8 cellular contexts compared by ENCODE assay signal in genomic region chr15:50358805-50359204, GRCh38. TPM values are rescaled to one million over a fixed set of nuclear protein-coding genes. Genes with fewer than 3 reads are reported as not detected.
DNase-seq lines count a peak whose midpoint lies in the region; ATAC-seq and TF ChIP-seq lines count a peak whose summit lies in the region.
"Had no signal": no experiment of that assay in that cellular context is flagged by ENCODE, and none has a peak within 500 bp of the region (broad histone marks: within the 10 kb centered on the region; RNA-seq: fewer than 3 reads in every experiment).

No MANE protein-coding gene starts in this region.

- DNase-seq in EL (peak; percentile 52), HT-29 (ENCODE audit: low spot score) (peak; percentile 75), iPS DF 4.7 (ENCODE audit: extremely low read depth, low spot score) (peak; percentile 19), posterior cingulate gyrus (no peak), KG1 (lab: John Stamatoyannopoulos, UW) (no peak)

- ATAC-seq in HG02678 (IDR thresholded peaks at IDR 0.05; ENCODE audit: unreplicated experiment): no peak

- peak; percentile 74 for TF ChIP-seq CTCF in VCaP (conservative IDR thresholded peaks at IDR 0.05)

- no peak overlapping the region for H3K27ac ChIP-seq in VCaP
- H3K27ac ChIP-seq: skin epidermis had no signal

- intact Hi-C loops in posterior cingulate gyrus (cut with DNase I): loop anchor here (5.0 kb wide), 1 partner anchor 548 kb away; the partner anchor contains the start of gene AP4E1

RNA-seq across cellular contexts. Expression of gene GABPB1, which starts 3.8 kb away (rescaled TPM):
- 35.3 and 38.3 TPM in 2 replicates for total RNA-seq in HT-29 (2014; rRNA removed; shearing (Covaris generic))

Comparison
In these comparisons a context has a peak if more than half of its experiments do, and no peak if none do; other contexts are left out.
1. DNase-seq: peak in EL (single experiment), HT-29 (single experiment) and iPS DF 4.7 (single experiment); none in posterior cingulate gyrus (0 of 10) and KG1 (single experiment).